In the genomic region with DNA sequence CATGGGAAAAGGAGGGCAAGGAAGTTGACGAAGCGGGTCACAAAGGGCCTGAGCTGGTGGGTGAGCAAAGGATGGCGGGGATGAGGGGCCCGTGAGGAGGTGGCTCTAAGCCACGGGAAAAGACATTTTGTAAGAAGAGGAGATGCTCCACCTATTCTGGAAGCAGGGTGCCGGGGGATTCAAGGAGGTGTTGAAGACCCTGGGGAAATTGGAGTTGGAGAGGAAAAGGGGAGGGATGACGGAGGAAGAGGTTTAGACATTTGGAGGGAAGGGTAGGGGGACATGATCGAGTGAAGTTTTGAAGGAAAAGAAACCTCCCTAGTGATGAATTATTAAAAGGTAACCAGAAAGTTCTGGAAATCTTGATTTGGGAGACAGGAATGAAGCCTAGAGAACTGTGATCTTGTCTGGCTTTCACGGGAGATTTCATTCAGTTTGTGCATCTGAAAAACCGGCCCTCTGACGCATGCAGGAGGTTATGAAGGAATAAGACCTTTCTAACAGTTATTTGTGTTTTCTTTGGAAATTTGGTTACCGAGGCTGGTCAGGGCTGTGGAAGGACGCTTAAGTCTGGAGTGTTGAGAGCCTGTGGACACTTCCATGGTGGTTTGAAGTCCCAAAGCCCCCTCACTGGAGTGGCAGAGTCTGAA, we compare ENCODE assay signal across 9 cellular contexts. TPM values are rescaled to one million over a fixed set of nuclear protein-coding genes. Genes with fewer than 3 reads are reported as not detected.
A peak's percentile ranks its signal among the peaks of the same experiment; 100 is the strongest.
DNase-seq lines count a peak whose midpoint lies in the region; ATAC-seq and TF ChIP-seq lines count a peak whose summit lies in the region.
"Had no signal": no experiment of that assay in that cellular context is flagged by ENCODE, and none has a peak within 500 bp of the region (broad histone marks: within the 10 kb centered on the region; RNA-seq: fewer than 3 reads in every experiment).

No MANE protein-coding gene starts in this region.

- peaks cover 61% of the 10 kb centered on the region for H3K27me3 Mint-ChIP-seq in activated CD4-positive, alpha-beta memory T cell treated with anti-CD3 and anti-CD28 coated beads, Interleukin-2, amount 10 ng/mL, durations not matched to agents 7 days and 5 days

- POLR2A ChIA-PET in activated CD4-positive, alpha-beta memory T cell treated with anti-CD3 and anti-CD28 coated beads, Interleukin-2, amount 10 ng/mL, durations not matched to agents 7 days and 5 days (lab: Charles Lee), result no interaction called here

- ATAC-seq in left lobe of liver (no peak), HG02588 (IDR thresholded peaks at IDR 0.05; ENCODE audit: unreplicated experiment) (no peak)

- H3K27me3 ChIP-seq in HAP-1 (ENCODE audit: low read depth), result no peaks in the 10 kb centered on the region
- peaks cover 22% of the 10 kb centered on the region for H3K27me3 ChIP-seq in iPS-18a (ENCODE audit: control insufficient read depth, insufficient read depth, low read length)
- H3K27me3 ChIP-seq in spleen (replicated peaks in 1 of 7), result peaks cover 0 to 52% (median 10%) of the 10 kb centered on the region in 7 donors

- DNase-seq in HAP-1 (ENCODE audit: low spot score in 2 of 2) (no peak), spleen (no peak), left lobe of liver (ENCODE audit: low spot score) (no peak), G401 (ENCODE audit: low spot score) (no peak)
- no peak for DNase-seq in activated CD4-positive, alpha-beta memory T cell treated with anti-CD3 and anti-CD28 coated beads, Interleukin-2, amount 10 ng/mL, durations not matched to agents 7 days and 5 days
- no peak for DNase-seq in stimulated activated CD4-positive, alpha-beta T cell treated with anti-CD3 and anti-CD28 coated beads, Interleukin-2, amount 100 ng/mL, for 48 hours
- DNase-seq: NCI-H1694 treated with DMSO at 0.1 percent for 48 hours had no signal

- H3K9ac ChIP-seq in iPS-18a (ENCODE audit: low read length), result peak overlapping the region; percentile 89

- H3K4me3 ChIP-seq in HAP-1, result peak overlapping the region; percentile 63
- peak overlapping the region; percentile 85 for H3K4me3 ChIP-seq in iPS-18a (ENCODE audit: low read length)
- peak overlapping the region; percentile 53 to 87 (median 62) for H3K4me3 ChIP-seq in spleen

- 48 to 58% (median 53%) methylated on average over 13 of the region's 13 CpGs for WGBS in spleen, 5 donors

- no peak for TF ChIP-seq POLR2A in spleen (IDR thresholded peaks at IDR 0.05)

- CTCF ChIA-PET in activated CD4-positive, alpha-beta memory T cell treated with anti-CD3 and anti-CD28 coated beads, Interleukin-2, amount 10 ng/mL, durations not matched to agents 7 days and 5 days (lab: Charles Lee), result no interaction called here

- H3K9me3 ChIP-seq in HAP-1 (no peaks in the 10 kb centered on the region), iPS-18a (ENCODE audit: control insufficient read depth, low read depth, low read length) (no peaks in the 10 kb centered on the region), spleen (no peaks in the 10 kb centered on the region)

- H3K27ac Mint-ChIP-seq in activated CD4-positive, alpha-beta memory T cell treated with anti-CD3 and anti-CD28 coated beads, Interleukin-2, amount 10 ng/mL, durations not matched to agents 7 days and 5 days, result no peak overlapping the region

- H3K4me1 Mint-ChIP-seq in activated CD4-positive, alpha-beta memory T cell treated with anti-CD3 and anti-CD28 coated beads, Interleukin-2, amount 10 ng/mL, durations not matched to agents 7 days and 5 days, result peaks cover 8% of the 10 kb centered on the region

- H3K9me3 Mint-ChIP-seq in activated CD4-positive, alpha-beta memory T cell treated with anti-CD3 and anti-CD28 coated beads, Interleukin-2, amount 10 ng/mL, durations not matched to agents 7 days and 5 days, result no peaks in the 10 kb centered on the region

- H3K4me1 ChIP-seq in HAP-1, result peaks cover 8% of the 10 kb centered on the region; the same call in 1 of the 2 replicates
- H3K4me1 ChIP-seq in iPS-18a (ENCODE audit: control insufficient read depth, low read depth, low read length), result peaks cover 12% of the 10 kb centered on the region
- peaks cover 5 to 30% (median 21%) of the 10 kb centered on the region in 6 donors for H3K4me1 ChIP-seq in spleen

- in situ Hi-C loops in HAP-1 (cut with MboI; ENCODE audit: low sequenced_read_pairs), result no loop called here
- in situ Hi-C loops in G401 (cut with HindIII; ENCODE audit: low sequenced_read_pairs), result no loop called here

- TF ChIP-seq CTCF in spleen (IDR thresholded peaks at IDR 0.05 in 8 of 11, conservative IDR thresholded peaks at IDR 0.05 in 3 of 11), result no peak

- peak overlapping the region; percentile 16 for H3K4me3 Mint-ChIP-seq in activated CD4-positive, alpha-beta memory T cell treated with anti-CD3 and anti-CD28 coated beads, Interleukin-2, amount 10 ng/mL, durations not matched to agents 7 days and 5 days

- no peaks in the 10 kb centered on the region for H3K36me3 Mint-ChIP-seq in activated CD4-positive, alpha-beta memory T cell treated with anti-CD3 and anti-CD28 coated beads, Interleukin-2, amount 10 ng/mL, durations not matched to agents 7 days and 5 days (ENCODE audit: low read depth)

- intact Hi-C loops in spleen (cut with DNase I; ENCODE audit: low total_unique reads), result no loop called here

- no peak overlapping the region for H3K27ac ChIP-seq in iPS-18a (ENCODE audit: low read length)
- no peak overlapping the region for H3K27ac ChIP-seq in spleen

- no peaks in the 10 kb centered on the region for H3K36me3 ChIP-seq in HAP-1 (replicated peaks)
- H3K36me3 ChIP-seq in iPS-18a (ENCODE audit: control insufficient read depth, low read depth, low read length), result no peaks in the 10 kb centered on the region
- no peaks in the 10 kb centered on the region for H3K36me3 ChIP-seq in spleen

RNA-seq across cellular contexts. Expression of a gene that starts 1.4 kb away (rescaled TPM):
- total RNA-seq in activated CD4-positive, alpha-beta memory T cell treated with anti-CD3 and anti-CD28 coated beads, Interleukin-2, amount 10 ng/mL, durations not matched to agents 7 days and 5 days, result not detected
- total RNA-seq in spleen, result 1 to 10 TPM; 2.6 to 4.7 (median 3.0) TPM
- polyA plus RNA-seq in spleen, result 1 to 10 TPM; 1.4 to 2.1 (median 1.6) TPM
- total RNA-seq in left lobe of liver, result 22.1 TPM
- total RNA-seq in G401 (2014; rRNA removed; shearing (Covaris generic)), result 51.1 and 51.8 TPM in 2 replicates

RNA-seq across cellular contexts. Expression of a gene that starts 35.0 kb away (rescaled TPM):
- 10 to 100 TPM; 18.5 to 21.0 TPM for total RNA-seq in activated CD4-positive, alpha-beta memory T cell treated with anti-CD3 and anti-CD28 coated beads, Interleukin-2, amount 10 ng/mL, durations not matched to agents 7 days and 5 days
- 10 to 100 TPM; 14.1 to 20.1 (median 18.3) TPM for total RNA-seq in spleen
- polyA plus RNA-seq in spleen, result 1 to 10 TPM; 3.1 to 3.3 (median 3.3) TPM
- 9.9 TPM for total RNA-seq in left lobe of liver
- total RNA-seq in G401 (2014; rRNA removed; shearing (Covaris generic)), result 57.0 and 74.0 TPM in 2 replicates

RNA-seq across cellular contexts. Expression of a gene that starts 45.3 kb away (rescaled TPM):
- total RNA-seq in activated CD4-positive, alpha-beta memory T cell treated with anti-CD3 and anti-CD28 coated beads, Interleukin-2, amount 10 ng/mL, durations not matched to agents 7 days and 5 days, result under 1 TPM; 0.48 to 0.86 TPM
- total RNA-seq in spleen, result 10 to 100 TPM; 37.0 to 48.8 (median 40.7) TPM
- 10 to 100 TPM; 46.7 to 57.9 (median 55.4) TPM for polyA plus RNA-seq in spleen
- 33.7 TPM for total RNA-seq in left lobe of liver
- total RNA-seq in G401 (2014; rRNA removed; shearing (Covaris generic)), result 35.8 and 40.2 TPM in 2 replicates

Comparison
In these comparisons a context has a peak if more than half of its experiments do, and no peak if none do; other contexts are left out.
1. RNA of a gene that starts 45.3 kb away (total RNA-seq): 37.0 to 48.8 TPM in spleen, 35.8 to 40.2 TPM in G401 and 33.7 TPM in left lobe of liver (single experiment); 0.48 to 0.86 TPM in activated CD4-positive, alpha-beta memory T cell treated with anti-CD3 and anti-CD28 coated beads, Interleukin-2, amount 10 ng/mL, durations not matched to agents 7 days and 5 days; every median in the first group is over 10 times any median in the second.
2. Peak in every context shown above with its lines, with median percentiles within 50 percentile points of each other: H3K4me3 ChIP-seq.